In genomic region chrX:12702509-12703091, GRCh38 we compare ENCODE assay signal across 9 cellular contexts.
DNase-seq lines count a peak whose midpoint lies in the region; ATAC-seq, FAIRE-seq and TF ChIP-seq lines count a peak whose summit lies in the region.
"Had no signal": no experiment of that assay in that cellular context is flagged by ENCODE, and none has a peak within 500 bp of the region (broad histone marks: within the 10 kb centered on the region; RNA-seq: fewer than 3 reads in every experiment).

No MANE protein-coding gene starts in this region.

- H3K4me3 ChIP-seq in A673 (ENCODE audit: low read depth, low read length, poor library complexity, severe bottlenecking) = no peak overlapping the region
- no peak overlapping the region for H3K4me3 ChIP-seq in DND-41 (ENCODE audit: low read depth in 1 of 2, low read length in 2 of 2)
- H3K4me3 ChIP-seq in OCI-LY1 (ENCODE audit: low read depth, low read length, poor library complexity, severe bottlenecking) = no peak overlapping the region
- no peak overlapping the region for H3K4me3 ChIP-seq in fibroblast of lung (replicated peaks in 1 of 4; ENCODE audit: control extremely low read depth in 1 of 4, insufficient read depth in 1 of 4, low read depth in 3 of 4, low read length in 4 of 4)

- no peaks in the 10 kb centered on the region for H3K9me2 ChIP-seq in OCI-LY1 (ENCODE audit: low read depth, low read length)

- POLR2A ChIA-PET in A673 (lab: Charles Lee; ENCODE audit: low non-redundant PET) = no interaction called here

- ATAC-seq in DND-41 (ENCODE audit: insufficient read depth, low read depth) (no peak), GM18907 (IDR thresholded peaks at IDR 0.05; ENCODE audit: unreplicated experiment) (no peak)

- H3K27me3 ChIP-seq in A673 (replicated peaks; ENCODE audit: insufficient read depth, low read depth, low read length, poor library complexity) (peaks cover 10% of the 10 kb centered on the region), DND-41 (ENCODE audit: insufficient read depth, low read length, poor library complexity) (no peaks in the 10 kb centered on the region), OCI-LY1 (ENCODE audit: insufficient read depth, low read length) (no peaks in the 10 kb centered on the region), fibroblast of lung (ENCODE audit: control insufficient read depth, insufficient read depth, low read length) (no peaks in the 10 kb centered on the region)

- H3K4me1 ChIP-seq in A673 (ENCODE audit: insufficient read depth, low read length, poor library complexity, severe bottlenecking) = no peaks in the 10 kb centered on the region
- H3K4me1 ChIP-seq in DND-41 (ENCODE audit: insufficient read depth, low read length) = no peaks in the 10 kb centered on the region
- H3K4me1 ChIP-seq in OCI-LY1 (ENCODE audit: insufficient read depth, low read length, severe bottlenecking) = no peaks in the 10 kb centered on the region
- H3K4me1 ChIP-seq in fibroblast of lung (ENCODE audit: control insufficient read depth, extremely low read depth, insufficient read depth, low read length) = no peaks in the 10 kb centered on the region

- TF ChIP-seq CTCF in A673 (conservative IDR thresholded peaks at IDR 0.05; ENCODE audit: low read depth, low read length) (peak; percentile 54), DND-41 (IDR thresholded peaks at IDR 0.05; ENCODE audit: borderline replicate concordance, extremely low read depth, low read length, poor library complexity, severe bottlenecking) (peak; percentile 49), OCI-LY1 (IDR thresholded peaks at IDR 0.05; ENCODE audit: low read length) (peak; percentile 42; the same call in 1 of the 2 replicates), fibroblast of lung (conservative IDR thresholded peaks at IDR 0.05 in 1 of 2, IDR thresholded peaks at IDR 0.05 in 1 of 2; ENCODE audit: low read depth in 1 of 2, low read length in 2 of 2) (peak; percentile 25 to 40)

- no peaks in the 10 kb centered on the region for H3K36me3 ChIP-seq in A673 (ENCODE audit: insufficient read depth, low read length, poor library complexity, severe bottlenecking)
- no peaks in the 10 kb centered on the region for H3K36me3 ChIP-seq in DND-41 (ENCODE audit: insufficient read depth, low read length)
- no peaks in the 10 kb centered on the region for H3K36me3 ChIP-seq in OCI-LY1 (ENCODE audit: insufficient read depth, low read length)
- no peaks in the 10 kb centered on the region for H3K36me3 ChIP-seq in fibroblast of lung (ENCODE audit: control insufficient read depth, insufficient read depth, low read length)

- BruUV-seq in A673 (replicated peaks; lab: Mats Ljungman, UMichigan) = no TSS peak

- no peak overlapping the region for H3K27ac ChIP-seq in A673 (ENCODE audit: low read depth, low read length, poor library complexity, severe bottlenecking)
- no peak overlapping the region for H3K27ac ChIP-seq in DND-41 (ENCODE audit: low read length)
- no peak overlapping the region for H3K27ac ChIP-seq in OCI-LY1 (ENCODE audit: low read depth, low read length, poor library complexity, severe bottlenecking)
- no peak overlapping the region for H3K27ac ChIP-seq in fibroblast of lung (ENCODE audit: insufficient read depth, low read length)

- H3K4me2 ChIP-seq in DND-41 (ENCODE audit: insufficient read depth, low read length) (no peak overlapping the region), OCI-LY1 (ENCODE audit: low read length) (no peak overlapping the region), fibroblast of lung (ENCODE audit: extremely low read depth, insufficient read depth, low read length) (no peak overlapping the region)

- CTCF ChIA-PET in A673 (lab: Charles Lee) = interaction anchor here (1.1 kb wide), 1 partner anchor 9 kb away, joined by 4 read pairs; no protein-coding TSS in a partner anchor

- intact Hi-C loops in A673 (cut with micrococcal nuclease; ENCODE audit: unreplicated experiment) = loop anchor here (2.0 to 5.0 kb wide), 2 partner anchors 198 to 620 kb away; no protein-coding TSS in a partner anchor

- FAIRE-seq in frontal cortex (lab: Jason Lieb, UNC) = no peak

- H4K20me1 ChIP-seq in DND-41 (ENCODE audit: insufficient read depth, low read length) (no peaks in the 10 kb centered on the region), OCI-LY1 (ENCODE audit: insufficient read depth, low read length) (no peaks in the 10 kb centered on the region), fibroblast of lung (ENCODE audit: control insufficient read depth, extremely low read depth, insufficient read depth, low read length) (no peaks in the 10 kb centered on the region)

- H3K9ac ChIP-seq in DND-41 (ENCODE audit: low read depth, low read length) (no peak overlapping the region), OCI-LY1 (ENCODE audit: low read length) (no peak overlapping the region), fibroblast of lung (ENCODE audit: insufficient read depth, low read length) (no peak overlapping the region)

- no peaks in the 10 kb centered on the region for H3F3A ChIP-seq in OCI-LY1 (ENCODE audit: insufficient read depth, low read length)

- no peaks in the 10 kb centered on the region for H3K9me3 ChIP-seq in A673 (ENCODE audit: low read depth, low read length, poor library complexity, severe bottlenecking)
- H3K9me3 ChIP-seq in DND-41 (ENCODE audit: insufficient read depth, low read length, severe bottlenecking) = no peaks in the 10 kb centered on the region
- H3K9me3 ChIP-seq in OCI-LY1 (ENCODE audit: low read length) = no peaks in the 10 kb centered on the region
- no peaks in the 10 kb centered on the region for H3K9me3 ChIP-seq in fibroblast of lung (ENCODE audit: control insufficient read depth, insufficient read depth, low read depth, low read length)

- H2AFZ ChIP-seq in DND-41 (ENCODE audit: low read depth, low read length) = no peak overlapping the region
- no peak overlapping the region for H2AFZ ChIP-seq in OCI-LY1 (ENCODE audit: low read length)
- no peak overlapping the region for H2AFZ ChIP-seq in fibroblast of lung (ENCODE audit: low read length)

- no peaks in the 10 kb centered on the region for H3K79me2 ChIP-seq in DND-41 (ENCODE audit: insufficient read depth, low read length)
- H3K79me2 ChIP-seq in OCI-LY1 (ENCODE audit: insufficient read depth, low read length) = no peaks in the 10 kb centered on the region
- no peaks in the 10 kb centered on the region for H3K79me2 ChIP-seq in fibroblast of lung (ENCODE audit: control insufficient read depth, insufficient read depth, low read length)

- peak; percentile 31 for DNase-seq in A673 (ENCODE audit: low spot score)
- DNase-seq in DND-41 = peak; percentile 24
- no peak for DNase-seq in fibroblast of lung (ENCODE audit: low read depth in 2 of 2)
- no peak for DNase-seq in central memory CD4-positive, alpha-beta T cell
- DNase-seq in frontal cortex (ENCODE audit: low spot score in 2 of 2) = no peak
- no peak for DNase-seq in NCI-H226
- DNase-seq: T1000 had no signal

Comparison
In these comparisons a context has a peak if more than half of its experiments do, and no peak if none do; other contexts are left out.
1. DNase-seq: peak in A673 (single experiment) and DND-41 (single experiment); none in fibroblast of lung (0 of 2), central memory CD4-positive, alpha-beta T cell (single experiment), frontal cortex (0 of 2) and NCI-H226 (single experiment).
2. Peak in every context shown above with its lines, with median percentiles within 50 percentile points of each other: CTCF ChIP-seq.